Comparison of ENCODE assay signal across 13 cellular contexts in genomic region chr3:22245122-22245521, GRCh38.
A peak's percentile ranks its signal among the peaks of the same experiment; 100 is the strongest.
DNase-seq lines count a peak whose midpoint lies in the region; ATAC-seq and TF ChIP-seq lines count a peak whose summit lies in the region.
"Had no signal": no experiment of that assay in that cellular context is flagged by ENCODE, and none has a peak within 500 bp of the region (broad histone marks: within the 10 kb centered on the region; RNA-seq: fewer than 3 reads in every experiment).

No MANE protein-coding gene starts in this region.

- DNase-seq in EH (ENCODE audit: low read depth) (peak; percentile 84), fibroblast of pulmonary artery (ENCODE audit: low read depth) (peak; percentile 84), non-pigmented ciliary epithelial cell (ENCODE audit: low read depth) (peak; percentile 79), LoVo (ENCODE audit: low spot score) (no peak), NCI-H1105 (lab: John Stamatoyannopoulos, UW) (no peak)
- DNase-seq in activated naive CD4-positive, alpha-beta T cell treated with Interleukin-2 at 50 U/mL for 16 hours, result no peak
- DNase-seq: activated T-cell treated with anti-CD3 and anti-CD28 coated beads for 4 hours, H7, KBM-7, thyroid gland had no signal

- TF ChIP-seq CTCF in fibroblast of pulmonary artery (IDR thresholded peaks at IDR 0.05; ENCODE audit: low read length, missing control alignments), result no peak

- ATAC-seq in SK-N-SH treated with all-trans-retinoic acid at 6 μM for 48 hours (peak; percentile 80), GM21825 (IDR thresholded peaks at IDR 0.05; ENCODE audit: unreplicated experiment) (no peak)
- ATAC-seq: body of pancreas had no signal

- H3K4me3 ChIP-seq in fibroblast of pulmonary artery (replicated peaks; ENCODE audit: low read depth, low read length), result no peak overlapping the region
- H3K4me3 ChIP-seq: body of pancreas, thyroid gland had no signal

TF ChIP-seq in SK-N-SH treated with all-trans-retinoic acid at 6 μM for 48 hours, 23 proteins besides CTCF, POLR2A, EP300 and RAD21:
- TF ChIP-seq CREB5 (CRISPR knock-in tag; IDR thresholded peaks at IDR 0.05; ENCODE audit: low read depth) (peak; percentile 80), ARNTL (CRISPR knock-in tag; IDR thresholded peaks at IDR 0.05; ENCODE audit: borderline replicate concordance, low read depth) (no peak), OSR1 (CRISPR knock-in tag; IDR thresholded peaks at IDR 0.05) (no peak), POU6F1 (CRISPR knock-in tag; IDR thresholded peaks at IDR 0.05; ENCODE audit: borderline replicate concordance, low read depth) (no peak), ISL1 (CRISPR knock-in tag; IDR thresholded peaks at IDR 0.05) (peak; percentile 59), ESRRG (CRISPR knock-in tag; IDR thresholded peaks at IDR 0.05) (no peak), PATZ1 (CRISPR knock-in tag; IDR thresholded peaks at IDR 0.05; ENCODE audit: borderline replicate concordance) (0 out of 2 replicates have a peak, but pooled peaks have one; percentile 42), ZNF8 (CRISPR knock-in tag; IDR thresholded peaks at IDR 0.05) (no peak)

Comparison
In these comparisons a context has a peak if more than half of its experiments do, and no peak if none do; other contexts are left out.
1. DNase-seq: peak in EH (single experiment), fibroblast of pulmonary artery (single experiment) and non-pigmented ciliary epithelial cell (single experiment); none in LoVo (single experiment), NCI-H1105 (single experiment) and activated naive CD4-positive, alpha-beta T cell treated with Interleukin-2 at 50 U/mL for 16 hours (single experiment).